ENCODE assay signal across 8 cellular contexts in the genomic region with DNA sequence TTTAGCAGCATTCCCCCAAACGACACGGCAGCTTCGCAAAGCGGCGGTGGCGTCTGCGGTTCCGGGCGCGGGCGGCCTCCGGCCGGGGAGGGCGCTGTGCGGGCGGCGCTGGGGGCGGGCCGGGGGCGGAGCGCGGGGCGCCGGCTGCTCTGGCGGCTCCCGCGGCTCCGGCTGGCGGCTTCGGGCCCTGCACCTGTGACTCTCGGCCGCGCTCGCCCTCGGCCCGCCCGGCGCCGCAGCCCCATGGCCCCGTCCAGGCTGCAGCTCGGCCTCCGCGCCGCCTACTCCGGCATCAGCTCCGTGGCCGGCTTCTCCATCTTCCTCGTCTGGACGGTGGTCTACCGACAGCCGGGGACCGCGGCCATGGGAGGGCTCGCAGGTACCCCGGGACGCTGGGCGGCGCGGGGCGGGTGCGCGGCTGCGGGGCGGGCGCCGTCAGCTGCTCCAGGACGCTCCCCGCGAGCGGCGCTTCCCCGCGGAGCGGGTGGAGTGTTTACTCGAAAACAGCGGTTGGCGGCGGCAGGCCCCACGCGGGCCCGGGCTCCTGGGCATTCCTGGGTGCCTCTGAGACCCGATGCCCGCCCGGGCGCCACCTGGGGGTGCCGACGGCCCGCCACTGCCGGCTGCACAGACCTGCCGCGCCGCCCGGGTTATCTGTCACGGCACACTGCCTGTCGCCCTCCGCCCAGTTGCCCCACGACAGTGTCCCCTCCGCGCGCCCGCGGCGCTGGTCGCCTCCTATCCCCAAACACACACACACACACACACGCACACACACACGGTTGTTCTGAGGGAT. TPM values are rescaled to one million over a fixed set of nuclear protein-coding genes. Genes with fewer than 3 reads are reported as not detected.
DNase-seq lines count a peak whose midpoint lies in the region; FAIRE-seq and TF ChIP-seq lines count a peak whose summit lies in the region.

TSS of gene SLC48A1 (plus strand) at position 177 of the 796 bp plus-strand sequence. CDS start at position 244, 67 bp downstream.

- 0 to 1% (median 0%) methylated on average over 71 to 106 of the region's 106 CpGs for WGBS in small intestine, 3 donors

- no peaks in the 10 kb centered on the region for H3K36me3 ChIP-seq in MG63
- no peaks in the 10 kb centered on the region for H3K36me3 ChIP-seq in small intestine (ENCODE audit: control insufficient read depth in 2 of 2, insufficient read depth in 2 of 2, low read length in 2 of 2)

- H3K27me3 Mint-ChIP-seq in MCF 10A (ENCODE audit: insufficient read depth, unreplicated experiment) = no peaks in the 10 kb centered on the region

- H3K36me3 Mint-ChIP-seq in MCF 10A (ENCODE audit: insufficient read depth, unreplicated experiment) = no peaks in the 10 kb centered on the region

- no peaks in the 10 kb centered on the region for H3K9me3 ChIP-seq in MG63
- no peaks in the 10 kb centered on the region for H3K9me3 ChIP-seq in small intestine (ENCODE audit: control insufficient read depth, low read depth)

- no TSS peak for BruUV-seq in MCF 10A (replicated peaks; lab: Mats Ljungman, UMichigan)

- H3K9me3 Mint-ChIP-seq in MCF 10A (ENCODE audit: unreplicated experiment) = no peaks in the 10 kb centered on the region

- peak within 1 kb of the TSS; percentile 74 for H3K4me3 Mint-ChIP-seq in MCF 10A (ENCODE audit: unreplicated experiment)

- POLR2A ChIA-PET in MCF 10A (lab: Yijun Ruan, JAX) = interaction anchor here (1.0 to 2.7 kb wide), 7 partner anchors 15 to 66 kb away, joined by 3 to 19 read pairs (median 5); no protein-coding TSS in a partner anchor

- H3K4me3 ChIP-seq in MG63 (peak within 1 kb of the TSS; percentile 61), small intestine (ENCODE audit: low read depth in 1 of 2, low read length in 2 of 2) (peak within 1 kb of the TSS; percentile 68 to 85)

- TF ChIP-seq POLR2A in H54 (IDR thresholded peaks at IDR 0.05; ENCODE audit: low read depth, low read length) = peak; percentile 19; the same call in 1 of the 2 replicates

- peaks cover 18% of the 10 kb centered on the region for H3K4me1 Mint-ChIP-seq in MCF 10A (ENCODE audit: insufficient read depth, unreplicated experiment)

- intact Hi-C loops in MCF 10A (cut with micrococcal nuclease) = no loop called here

- FAIRE-seq in H54 (lab: Jason Lieb, UNC) (no peak), small intestine (lab: Jason Lieb, UNC) (no peak)

- CTCF ChIA-PET in MCF 10A (lab: Yijun Ruan, JAX) = interaction anchor here (0.6 to 38.2 kb wide), 10 partner anchors 9 to 261 kb away, joined by 3 to 843 read pairs (median 3); partner anchors contain the start of gene RAPGEF3

- no peaks in the 10 kb centered on the region for H3K27me3 ChIP-seq in MG63
- H3K27me3 ChIP-seq in small intestine (ENCODE audit: control insufficient read depth in 2 of 2, insufficient read depth in 2 of 2, low read length in 2 of 2) = no peaks in the 10 kb centered on the region

- H3K27ac Mint-ChIP-seq in MCF 10A (ENCODE audit: low read depth, unreplicated experiment) = peak within 1 kb of the TSS; percentile 59

- peaks cover 0 to 5% of the 10 kb centered on the region in 2 donors for H3K4me1 ChIP-seq in small intestine (ENCODE audit: control insufficient read depth in 2 of 2, insufficient read depth in 1 of 2, low read depth in 1 of 2, low read length in 1 of 2)

- peak within 1 kb of the TSS; percentile 35 to 66 for H3K27ac ChIP-seq in small intestine (ENCODE audit: low read depth in 1 of 2, low read length in 1 of 2)

- DNase-seq in H54 (ENCODE audit: insufficient read length, low spot score) (peak; percentile 84), MG63 (peak; percentile 72), UCSD-AML1 (lab: John Stamatoyannopoulos, UW; ENCODE audit: unreplicated experiment) (peak; percentile 81), MCF 10A (ENCODE audit: unreplicated experiment) (peak; percentile 61), iPS-NIHi11 (ENCODE audit: low spot score) (peak; percentile 97), small intestine (peak; percentile 67), kidney glomerular epithelial cell (lab: John Stamatoyannopoulos, UW) (no peak)

- peak; percentile 38 for TF ChIP-seq CTCF in GM12873 (IDR thresholded peaks at IDR 0.05; ENCODE audit: insufficient read depth, low read depth, low read length, missing control alignments)
- TF ChIP-seq CTCF in MCF 10A (IDR thresholded peaks at IDR 0.05; ENCODE audit: unreplicated experiment) = no peak

RNA-seq across cellular contexts. Expression of gene SLC48A1, which starts in this region (rescaled TPM):
- total RNA-seq in MG63 (2014; rRNA removed; shearing (Covaris generic); ENCODE audit: low replicate concordance) = 14.2 and 17.6 TPM in 2 replicates
- 19.4 and 20.2 TPM in 2 replicates for total RNA-seq in MCF 10A (2022)
- polyA plus RNA-seq in small intestine = 10 to 100 TPM in 1 of 3 donors, 1 to 10 TPM in 2; 5.1 to 12.1 (median 5.4) TPM
